In genomic region chr18:37258819-37259218, GRCh38 we compare ENCODE assay signal across 18 cellular contexts.
DNase-seq lines count a peak whose midpoint lies in the region; ATAC-seq lines count a peak whose summit lies in the region.
"Had no signal": no experiment of that assay in that cellular context is flagged by ENCODE, and none has a peak within 500 bp of the region (broad histone marks: within the 10 kb centered on the region; RNA-seq: fewer than 3 reads in every experiment).

No MANE protein-coding gene starts in this region.

- DNase-seq in NCI-H2171 treated with DMSO at 0.1 percent for 48 hours (lab: John Stamatoyannopoulos, UW) (peak; percentile 76), NCI-H2171 (lab: John Stamatoyannopoulos, UW) (no peak), posterior vena cava (ENCODE audit: low spot score) (peak; percentile 40)
- DNase-seq in effector CD4-positive, alpha-beta T cell, result no peak
- no peak for DNase-seq in activated CD4-positive, alpha-beta T cell treated with anti-CD3 and anti-CD28 coated beads, Interleukin-2, amount 10 ng/mL, durations not matched to agents 24 days and 14 days
- DNase-seq: AML-193; CD4-positive, alpha-beta memory T cell; DMS153; DMS79; GDM1; KBM-7 had no signal

- H3K4me1 Mint-ChIP-seq in activated CD4-positive, alpha-beta T cell treated with anti-CD3 and anti-CD28 coated beads, Interleukin-2, amount 10 ng/mL, durations not matched to agents 24 days and 14 days, result no peaks in the 10 kb centered on the region

- H3K9me3 Mint-ChIP-seq in activated CD4-positive, alpha-beta T cell treated with anti-CD3 and anti-CD28 coated beads, Interleukin-2, amount 10 ng/mL, durations not matched to agents 24 days and 14 days, result no peaks in the 10 kb centered on the region
- H3K9me3 Mint-ChIP-seq: CD4-positive, alpha-beta memory T cell; IgD-negative memory B cell had no signal

- intact Hi-C loops in posterior vena cava (cut with DNase I), result no loop called here
- intact Hi-C loops in activated CD4-positive, alpha-beta T cell treated with anti-CD3 and anti-CD28 coated beads, Interleukin-2, amount 10 ng/mL, durations not matched to agents 24 days and 14 days (cut with micrococcal nuclease), result no loop called here

- H3K27ac Mint-ChIP-seq in activated CD4-positive, alpha-beta T cell treated with anti-CD3 and anti-CD28 coated beads, Interleukin-2, amount 10 ng/mL, durations not matched to agents 24 days and 14 days, result no peak overlapping the region
- H3K27ac Mint-ChIP-seq: CD4-positive, alpha-beta memory T cell had no signal

- no peak overlapping the region for H3K4me3 Mint-ChIP-seq in activated CD4-positive, alpha-beta T cell treated with anti-CD3 and anti-CD28 coated beads, Interleukin-2, amount 10 ng/mL, durations not matched to agents 24 days and 14 days
- H3K4me3 Mint-ChIP-seq: CD4-positive, alpha-beta memory T cell; IgD-negative memory B cell had no signal

- ATAC-seq in GM18907 (IDR thresholded peaks at IDR 0.05; ENCODE audit: unreplicated experiment), result no peak
- ATAC-seq: A549 had no signal

- H3K27ac ChIP-seq in cingulate gyrus (ENCODE audit: low read depth, low read length), result peak overlapping the region; percentile 54
- H3K27ac ChIP-seq: 22Rv1, A549, C4-2B, HL-60 had no signal

- H3K36me3 Mint-ChIP-seq in activated CD4-positive, alpha-beta T cell treated with anti-CD3 and anti-CD28 coated beads, Interleukin-2, amount 10 ng/mL, durations not matched to agents 24 days and 14 days (ENCODE audit: low read depth), result no peaks in the 10 kb centered on the region
- H3K36me3 Mint-ChIP-seq: CD4-positive, alpha-beta memory T cell had no signal

- H3K27me3 Mint-ChIP-seq in activated CD4-positive, alpha-beta T cell treated with anti-CD3 and anti-CD28 coated beads, Interleukin-2, amount 10 ng/mL, durations not matched to agents 24 days and 14 days, result peaks cover 13% of the 10 kb centered on the region

Comparison
In these comparisons a context has a peak if more than half of its experiments do, and no peak if none do; other contexts are left out.
1. DNase-seq: peak in NCI-H2171 treated with DMSO at 0.1 percent for 48 hours (single experiment) and posterior vena cava (single experiment); none in NCI-H2171 (single experiment), effector CD4-positive, alpha-beta T cell (single experiment) and activated CD4-positive, alpha-beta T cell treated with anti-CD3 and anti-CD28 coated beads, Interleukin-2, amount 10 ng/mL, durations not matched to agents 24 days and 14 days (single experiment).